In genomic region chr20:6819599-6819998, GRCh38 we compare ENCODE assay signal across 11 cellular contexts. TPM values are rescaled to one million over a fixed set of nuclear protein-coding genes. Genes with fewer than 3 reads are reported as not detected.
A peak's percentile ranks its signal among the peaks of the same experiment; 100 is the strongest.
DNase-seq lines count a peak whose midpoint lies in the region; ATAC-seq and TF ChIP-seq lines count a peak whose summit lies in the region.
"Had no signal": no experiment of that assay in that cellular context is flagged by ENCODE, and none has a peak within 500 bp of the region (broad histone marks: within the 10 kb centered on the region; RNA-seq: fewer than 3 reads in every experiment).

No MANE protein-coding gene starts in this region.

- DNase-seq in DMS153 (lab: John Stamatoyannopoulos, UW) = peak; percentile 2
- no peak for DNase-seq in DMS153 treated with DMSO at 0.1 percent for 48 hours (lab: John Stamatoyannopoulos, UW; ENCODE audit: unreplicated experiment)
- peak; percentile 36 for DNase-seq in M059J (ENCODE audit: low read depth)
- peak; percentile 48 for DNase-seq in dermis blood vessel endothelial cell
- DNase-seq in lower lobe of right lung = no peak
- DNase-seq in prostate gland (ENCODE audit: low spot score) = no peak
- no peak for DNase-seq in NCI-H187 treated with DMSO at 0.1 percent for 48 hours (lab: John Stamatoyannopoulos, UW)
- DNase-seq in activated CD4-positive, alpha-beta T cell treated with anti-CD3 and anti-CD28 coated beads, Interleukin-2, amount 50 U/mL, for 4 hours = no peak
- DNase-seq: activated CD8-positive, alpha-beta memory T cell treated with anti-CD3 and anti-CD28 coated beads for 24 hours; erythroblast; NCI-H1930 had no signal

- TF ChIP-seq POLR2A in prostate gland (IDR thresholded peaks at IDR 0.05) = no peak

- ATAC-seq in lower lobe of right lung = peak; percentile 69 to 85

- intact Hi-C loops in lower lobe of right lung (cut with DNase I) (no loop called here), prostate gland (cut with DNase I) (no loop called here)

- H3K4me1 ChIP-seq in lower lobe of right lung = no peaks in the 10 kb centered on the region
- no peaks in the 10 kb centered on the region for H3K4me1 ChIP-seq in prostate gland (replicated peaks)

- H3K27me3 ChIP-seq in lower lobe of right lung (ENCODE audit: low read depth) (no peaks in the 10 kb centered on the region), prostate gland (replicated peaks; ENCODE audit: insufficient read depth) (no peaks in the 10 kb centered on the region)

- no peak overlapping the region for H3K4me3 ChIP-seq in lower lobe of right lung
- no peak overlapping the region for H3K4me3 ChIP-seq in prostate gland

- no peak overlapping the region for H3K27ac ChIP-seq in lower lobe of right lung
- no peak overlapping the region for H3K27ac ChIP-seq in prostate gland

- TF ChIP-seq CTCF in lower lobe of right lung (IDR thresholded peaks at IDR 0.05) (peak; percentile 32), prostate gland (IDR thresholded peaks at IDR 0.05) (peak in 2 of 4 experiments; percentile 27 to 40)

- 50% methylated on average over 2 of the region's 2 CpGs for WGBS in prostate gland

- H3K9me3 ChIP-seq in lower lobe of right lung = no peaks in the 10 kb centered on the region
- no peaks in the 10 kb centered on the region for H3K9me3 ChIP-seq in prostate gland

- no peaks in the 10 kb centered on the region for H3K36me3 ChIP-seq in lower lobe of right lung
- H3K36me3 ChIP-seq in prostate gland = no peaks in the 10 kb centered on the region

RNA-seq across cellular contexts. Expression of gene BMP2, which starts 52.1 kb away (rescaled TPM):
- total RNA-seq in M059J (2014; rRNA removed; shearing (Covaris generic)) = 4.1 and 6.6 TPM in 2 replicates
- total RNA-seq in dermis blood vessel endothelial cell (23.1 and 33.7 TPM in 2 replicates), lower lobe of right lung (12.4 TPM), prostate gland (1 to 10 TPM; 4.3 to 5.6 TPM)

Comparison
In these comparisons a context has a peak if more than half of its experiments do, and no peak if none do; other contexts are left out.
1. DNase-seq: peak in DMS153 (single experiment), M059J (single experiment) and dermis blood vessel endothelial cell (single experiment); none in DMS153 treated with DMSO at 0.1 percent for 48 hours (single experiment), lower lobe of right lung (single experiment), prostate gland (single experiment), NCI-H187 treated with DMSO at 0.1 percent for 48 hours (single experiment) and activated CD4-positive, alpha-beta T cell treated with anti-CD3 and anti-CD28 coated beads, Interleukin-2, amount 50 U/mL, for 4 hours (0 of 2).